Comparison of ENCODE assay signal across 8 cellular contexts in the genomic region with DNA sequence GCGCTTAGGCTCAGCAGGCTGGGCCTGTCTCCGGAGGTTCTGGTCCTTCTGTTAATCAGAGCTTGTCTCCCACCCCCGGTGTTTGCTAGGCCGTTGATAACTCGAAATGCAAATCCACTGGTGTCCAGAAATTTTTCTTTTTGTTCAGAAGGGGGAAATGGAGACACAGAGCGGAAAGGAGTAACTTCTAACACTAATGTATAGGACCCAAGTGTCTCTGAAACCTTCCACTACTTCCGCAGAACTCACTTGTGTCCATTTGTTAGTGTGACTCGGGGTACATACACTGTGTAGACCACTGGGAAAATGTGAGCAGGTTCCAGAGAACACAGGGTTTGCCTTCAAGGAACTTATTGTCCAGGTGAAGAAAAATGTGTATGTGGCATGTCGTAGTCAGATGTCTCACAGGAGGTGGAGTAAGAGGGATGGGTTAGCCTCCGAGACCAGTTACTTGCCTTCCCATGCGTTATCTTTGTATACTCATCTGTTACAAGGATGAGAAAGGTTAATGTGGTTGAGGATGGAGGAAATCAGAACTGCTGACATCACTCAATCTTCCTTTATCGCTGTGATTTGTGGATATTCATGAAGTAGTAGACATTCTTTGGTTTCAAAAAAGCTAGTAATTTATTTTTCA. TPM values are rescaled to one million over a fixed set of nuclear protein-coding genes. Genes with fewer than 3 reads are reported as not detected.
DNase-seq lines count a peak whose midpoint lies in the region; ATAC-seq and TF ChIP-seq lines count a peak whose summit lies in the region.

No MANE protein-coding gene starts in this region.

- peak overlapping the region; percentile 94 for H3K27ac ChIP-seq in cingulate gyrus (ENCODE audit: low read depth, low read length)
- peak overlapping the region; percentile 94 to 98 (median 96) for H3K27ac ChIP-seq in right lobe of liver
- peak overlapping the region; percentile 96 to 99 for H3K27ac ChIP-seq in testis

- no peaks in the 10 kb centered on the region for H3K9me3 Mint-ChIP-seq in T-helper 2 cell treated with Interferon-gamma antibody and Interleukin-4, amounts not matched to agents 5 μg/mL and 100 μg/mL, for 36 hours

- no peak for TF ChIP-seq CTCF in right lobe of liver (IDR thresholded peaks at IDR 0.05)
- no peak for TF ChIP-seq CTCF in testis (IDR thresholded peaks at IDR 0.05)

- TF ChIP-seq POLR2A in right lobe of liver (IDR thresholded peaks at IDR 0.05) (no peak), testis (IDR thresholded peaks at IDR 0.05) (no peak)

- peaks cover 0 to 36% (median 11%) of the 10 kb centered on the region in 4 donors for H3K4me1 ChIP-seq in right lobe of liver
- H3K4me1 ChIP-seq in testis, result peaks cover 9% of the 10 kb centered on the region

- DNase-seq in AG08395 (ENCODE audit: low spot score), result peak; percentile 42
- DNase-seq in T-helper 2 cell treated with Interferon-gamma antibody and Interleukin-4, amounts not matched to agents 5 μg/mL and 100 μg/mL, for 36 hours (ENCODE audit: low spot score), result peak; percentile 53
- no peak for DNase-seq in right lobe of liver
- no peak for DNase-seq in testis
- no peak for DNase-seq in inferior parietal cortex (ENCODE audit: extremely low spot score)

- peaks cover 24% of the 10 kb centered on the region for H3K36me3 Mint-ChIP-seq in T-helper 2 cell treated with Interferon-gamma antibody and Interleukin-4, amounts not matched to agents 5 μg/mL and 100 μg/mL, for 36 hours (ENCODE audit: low read depth)

- peak overlapping the region; percentile 89 for H3K27ac Mint-ChIP-seq in T-helper 2 cell treated with Interferon-gamma antibody and Interleukin-4, amounts not matched to agents 5 μg/mL and 100 μg/mL, for 36 hours

- H3K36me3 ChIP-seq in right lobe of liver (no peaks in the 10 kb centered on the region), testis (ENCODE audit: low read depth, missing control alignments) (no peaks in the 10 kb centered on the region)

- H3K27me3 ChIP-seq in right lobe of liver (no peaks in the 10 kb centered on the region), testis (no peaks in the 10 kb centered on the region)

- H3K4me1 Mint-ChIP-seq in T-helper 2 cell treated with Interferon-gamma antibody and Interleukin-4, amounts not matched to agents 5 μg/mL and 100 μg/mL, for 36 hours (ENCODE audit: low read depth), result peaks cover 39% of the 10 kb centered on the region

- peak overlapping the region; percentile 93 for H3K4me3 Mint-ChIP-seq in T-helper 2 cell treated with Interferon-gamma antibody and Interleukin-4, amounts not matched to agents 5 μg/mL and 100 μg/mL, for 36 hours

- H3K9me3 ChIP-seq in right lobe of liver (no peaks in the 10 kb centered on the region), testis (no peaks in the 10 kb centered on the region)

- WGBS in right lobe of liver (ENCODE audit: insufficient coverage, low coverage, low lambda C conversion rate, missing lambda C conversion rate), result under 1% methylated on average over 11 of the region's 12 CpGs
- 0 to 1% methylated on average over 11 to 12 of the region's 12 CpGs for WGBS in testis, 2 donors

- intact Hi-C loops in right lobe of liver (cut with DNase I), result no loop called here
- intact Hi-C loops in testis (cut with DNase I; ENCODE audit: low total_unique reads), result no loop called here

- peak; percentile 24 for ATAC-seq in GM18867 (IDR thresholded peaks at IDR 0.05; ENCODE audit: unreplicated experiment)
- peak; percentile 34 for ATAC-seq in HG03342 (IDR thresholded peaks at IDR 0.05; ENCODE audit: unreplicated experiment)
- peak; percentile 16 to 31 (median 27) for ATAC-seq in right lobe of liver

- no peaks in the 10 kb centered on the region for H3K27me3 Mint-ChIP-seq in T-helper 2 cell treated with Interferon-gamma antibody and Interleukin-4, amounts not matched to agents 5 μg/mL and 100 μg/mL, for 36 hours (ENCODE audit: low read depth)

- H3K4me3 ChIP-seq in right lobe of liver, result peak overlapping the region; percentile 95 to 99 (median 97)
- peak overlapping the region; percentile 88 to 98 for H3K4me3 ChIP-seq in testis

RNA-seq across cellular contexts. Expression of gene ARCN1, which starts 0.8 kb away (rescaled TPM):
- total RNA-seq in right lobe of liver (10 to 100 TPM; 58.3 to 91.7 (median 75.8) TPM), testis (100 to 1,000 TPM; 107 TPM)
- polyA plus RNA-seq in testis (ENCODE audit: insufficient read depth, low read depth, low replicate concordance), result 128 TPM

RNA-seq across cellular contexts. Expression of gene IFT46, which starts 7.3 kb away (rescaled TPM):
- total RNA-seq in right lobe of liver (1 to 10 TPM; 4.0 to 6.4 (median 5.2) TPM), testis (10 to 100 TPM; 47.7 to 59.4 TPM)
- 65.0 TPM for polyA plus RNA-seq in testis (ENCODE audit: insufficient read depth, low read depth, low replicate concordance)

RNA-seq across cellular contexts. Expression of gene PHLDB1, which starts 34.4 kb away (rescaled TPM):
- 10 to 100 TPM in 1 of 6 experiments, 1 to 10 TPM in 5; 5.4 to 11.7 (median 6.3) TPM for total RNA-seq in right lobe of liver
- total RNA-seq in testis, result 100 to 1,000 TPM in 1 of 2 donors, 10 to 100 TPM in 1; 95.9 to 102 TPM
- 51.1 TPM for polyA plus RNA-seq in testis (ENCODE audit: insufficient read depth, low read depth, low replicate concordance)

RNA-seq across cellular contexts. Expression of gene TMEM25, which starts 42.0 kb away (rescaled TPM):
- total RNA-seq in right lobe of liver, result 10 to 100 TPM in 5 of 6 experiments, 1 to 10 TPM in 1; 9.2 to 31.0 (median 23.5) TPM
- total RNA-seq in testis, result 10 to 100 TPM; 33.1 to 46.8 TPM
- polyA plus RNA-seq in testis (ENCODE audit: insufficient read depth, low read depth, low replicate concordance), result 16.4 TPM

RNA-seq across cellular contexts. Expression of gene TTC36, which starts 45.8 kb away (rescaled TPM):
- total RNA-seq in right lobe of liver (10 to 100 TPM; 21.5 to 88.3 (median 50.6) TPM), testis (1 to 10 TPM; 4.9 to 5.7 TPM)
- not detected for polyA plus RNA-seq in testis (ENCODE audit: insufficient read depth, low read depth, low replicate concordance)

Comparison
In these comparisons a context has a peak if more than half of its experiments do, and no peak if none do; other contexts are left out.
1. DNase-seq: peak in AG08395 (single experiment) and T-helper 2 cell treated with Interferon-gamma antibody and Interleukin-4, amounts not matched to agents 5 μg/mL and 100 μg/mL, for 36 hours (single experiment); none in right lobe of liver (0 of 3), testis (single experiment) and inferior parietal cortex (single experiment).
2. RNA of gene IFT46, which starts 7.3 kb away (total RNA-seq): 47.7 to 59.4 TPM in testis; 4.0 to 6.4 TPM in right lobe of liver; every median in the first group is over 4 times any median in the second.
3. RNA of gene PHLDB1, which starts 34.4 kb away (total RNA-seq): 95.9 to 102 TPM in testis; 5.4 to 11.7 TPM in right lobe of liver; every median in the first group is over 4 times any median in the second.
4. Peak in every context shown above with its lines, with median percentiles within 50 percentile points of each other: ATAC-seq and H3K27ac ChIP-seq.